In the genomic region with DNA sequence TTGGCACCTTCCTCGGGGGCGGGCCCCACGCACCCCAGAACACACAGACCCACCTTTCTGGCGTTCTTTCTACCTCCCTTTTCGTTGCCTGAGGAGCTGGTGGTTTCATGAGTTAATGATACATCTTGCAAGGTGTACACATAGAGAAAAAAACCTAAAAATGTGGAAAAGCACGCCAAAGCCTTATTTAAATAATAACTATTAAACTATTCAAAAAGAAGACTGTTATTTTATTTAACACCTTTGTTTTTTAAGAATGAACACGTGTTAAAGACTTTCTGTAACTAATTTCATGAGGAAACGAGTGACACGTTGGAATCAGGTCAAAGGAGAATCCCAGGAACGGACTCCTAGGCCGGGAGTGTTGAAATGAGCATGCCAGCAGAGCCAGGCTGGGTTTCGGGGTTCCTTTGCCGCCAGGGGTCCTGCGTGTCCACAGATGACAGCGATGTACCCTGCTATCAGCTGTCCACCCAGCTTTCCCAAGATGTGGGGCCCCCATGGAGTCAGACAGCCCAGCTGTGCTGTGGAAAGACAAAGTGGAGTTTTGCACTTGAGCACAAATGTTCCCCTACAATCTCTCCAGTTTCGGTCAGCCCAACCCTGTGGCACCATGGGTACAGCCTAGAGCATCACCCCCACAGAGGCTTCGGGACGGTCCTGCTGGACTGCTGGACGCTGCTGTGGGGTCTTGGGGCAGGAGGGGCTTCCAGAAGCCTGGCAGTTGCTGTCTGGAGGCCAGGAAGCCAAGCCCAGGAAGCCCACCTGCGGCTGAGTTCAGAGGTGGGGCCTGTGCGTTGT, we compare ENCODE assay signal across 1 cellular context.
TF ChIP-seq lines count a peak whose summit lies in the region.

No MANE protein-coding gene starts in this region.

TF ChIP-seq in HepG2, 621 proteins besides CTCF, POLR2A, EP300 and RAD21 (continues in another document):
- TF ChIP-seq SMARCC2 (IDR thresholded peaks at IDR 0.05) = no peak
- TF ChIP-seq, protein P1, sequence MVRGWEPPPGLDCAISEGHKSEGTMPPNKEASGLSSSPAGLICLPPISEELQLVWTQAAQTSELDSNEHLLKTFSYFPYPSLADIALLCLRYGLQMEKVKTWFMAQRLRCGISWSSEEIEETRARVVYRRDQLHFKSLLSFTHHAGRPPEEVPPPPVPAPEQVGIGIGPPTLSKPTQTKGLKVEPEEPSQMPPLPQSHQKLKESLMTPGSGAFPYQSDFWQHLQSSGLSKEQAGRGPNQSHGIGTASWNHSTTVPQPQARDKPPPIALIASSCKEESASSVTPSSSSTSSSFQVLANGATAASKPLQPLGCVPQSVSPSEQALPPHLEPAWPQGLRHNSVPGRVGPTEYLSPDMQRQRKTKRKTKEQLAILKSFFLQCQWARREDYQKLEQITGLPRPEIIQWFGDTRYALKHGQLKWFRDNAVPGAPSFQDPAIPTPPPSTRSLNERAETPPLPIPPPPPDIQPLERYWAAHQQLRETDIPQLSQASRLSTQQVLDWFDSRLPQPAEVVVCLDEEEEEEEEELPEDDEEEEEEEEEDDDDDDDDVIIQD (CRISPR knock-in tag; IDR thresholded peaks at IDR 0.05; ENCODE audit: low read depth) = no peak
- TF ChIP-seq FOSL2 (CRISPR knock-in tag; IDR thresholded peaks at IDR 0.05) = no peak; the same call in 1 of the 2 replicates
- TF ChIP-seq, protein P2, sequence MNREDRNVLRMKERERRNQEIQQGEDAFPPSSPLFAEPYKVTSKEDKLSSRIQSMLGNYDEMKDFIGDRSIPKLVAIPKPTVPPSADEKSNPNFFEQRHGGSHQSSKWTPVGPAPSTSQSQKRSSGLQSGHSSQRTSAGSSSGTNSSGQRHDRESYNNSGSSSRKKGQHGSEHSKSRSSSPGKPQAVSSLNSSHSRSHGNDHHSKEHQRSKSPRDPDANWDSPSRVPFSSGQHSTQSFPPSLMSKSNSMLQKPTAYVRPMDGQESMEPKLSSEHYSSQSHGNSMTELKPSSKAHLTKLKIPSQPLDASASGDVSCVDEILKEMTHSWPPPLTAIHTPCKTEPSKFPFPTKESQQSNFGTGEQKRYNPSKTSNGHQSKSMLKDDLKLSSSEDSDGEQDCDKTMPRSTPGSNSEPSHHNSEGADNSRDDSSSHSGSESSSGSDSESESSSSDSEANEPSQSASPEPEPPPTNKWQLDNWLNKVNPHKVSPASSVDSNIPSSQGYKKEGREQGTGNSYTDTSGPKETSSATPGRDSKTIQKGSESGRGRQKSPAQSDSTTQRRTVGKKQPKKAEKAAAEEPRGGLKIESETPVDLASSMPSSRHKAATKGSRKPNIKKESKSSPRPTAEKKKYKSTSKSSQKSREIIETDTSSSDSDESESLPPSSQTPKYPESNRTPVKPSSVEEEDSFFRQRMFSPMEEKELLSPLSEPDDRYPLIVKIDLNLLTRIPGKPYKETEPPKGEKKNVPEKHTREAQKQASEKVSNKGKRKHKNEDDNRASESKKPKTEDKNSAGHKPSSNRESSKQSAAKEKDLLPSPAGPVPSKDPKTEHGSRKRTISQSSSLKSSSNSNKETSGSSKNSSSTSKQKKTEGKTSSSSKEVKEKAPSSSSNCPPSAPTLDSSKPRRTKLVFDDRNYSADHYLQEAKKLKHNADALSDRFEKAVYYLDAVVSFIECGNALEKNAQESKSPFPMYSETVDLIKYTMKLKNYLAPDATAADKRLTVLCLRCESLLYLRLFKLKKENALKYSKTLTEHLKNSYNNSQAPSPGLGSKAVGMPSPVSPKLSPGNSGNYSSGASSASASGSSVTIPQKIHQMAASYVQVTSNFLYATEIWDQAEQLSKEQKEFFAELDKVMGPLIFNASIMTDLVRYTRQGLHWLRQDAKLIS (CRISPR knock-in tag; IDR thresholded peaks at IDR 0.05) = no peak
- no peak for TF ChIP-seq ELF4 (CRISPR knock-in tag; IDR thresholded peaks at IDR 0.05; ENCODE audit: borderline replicate concordance)
- TF ChIP-seq ZNF432 (CRISPR knock-in tag; IDR thresholded peaks at IDR 0.05; ENCODE audit: borderline replicate concordance) = no peak
- no peak; the same call in 1 of the 2 replicates for TF ChIP-seq ZSCAN12 (CRISPR knock-in tag; IDR thresholded peaks at IDR 0.05)
- TF ChIP-seq ZNF234 (CRISPR knock-in tag; conservative IDR thresholded peaks at IDR 0.05) = no peak
- TF ChIP-seq ZNF562 (CRISPR knock-in tag; IDR thresholded peaks at IDR 0.05; ENCODE audit: borderline replicate concordance) = no peak
- TF ChIP-seq KDM4B (CRISPR knock-in tag; IDR thresholded peaks at IDR 0.05) = no peak
- no peak; the same call in 1 of the 2 replicates for TF ChIP-seq ISL2 (CRISPR knock-in tag; IDR thresholded peaks at IDR 0.05)
- no peak for TF ChIP-seq ZNF615 (CRISPR knock-in tag; IDR thresholded peaks at IDR 0.05; ENCODE audit: borderline replicate concordance)
- peak; percentile 74; the same call in 1 of the 2 replicates for TF ChIP-seq ARHGAP35 (CRISPR knock-in tag; IDR thresholded peaks at IDR 0.05; ENCODE audit: borderline replicate concordance)
- TF ChIP-seq, protein P3, sequence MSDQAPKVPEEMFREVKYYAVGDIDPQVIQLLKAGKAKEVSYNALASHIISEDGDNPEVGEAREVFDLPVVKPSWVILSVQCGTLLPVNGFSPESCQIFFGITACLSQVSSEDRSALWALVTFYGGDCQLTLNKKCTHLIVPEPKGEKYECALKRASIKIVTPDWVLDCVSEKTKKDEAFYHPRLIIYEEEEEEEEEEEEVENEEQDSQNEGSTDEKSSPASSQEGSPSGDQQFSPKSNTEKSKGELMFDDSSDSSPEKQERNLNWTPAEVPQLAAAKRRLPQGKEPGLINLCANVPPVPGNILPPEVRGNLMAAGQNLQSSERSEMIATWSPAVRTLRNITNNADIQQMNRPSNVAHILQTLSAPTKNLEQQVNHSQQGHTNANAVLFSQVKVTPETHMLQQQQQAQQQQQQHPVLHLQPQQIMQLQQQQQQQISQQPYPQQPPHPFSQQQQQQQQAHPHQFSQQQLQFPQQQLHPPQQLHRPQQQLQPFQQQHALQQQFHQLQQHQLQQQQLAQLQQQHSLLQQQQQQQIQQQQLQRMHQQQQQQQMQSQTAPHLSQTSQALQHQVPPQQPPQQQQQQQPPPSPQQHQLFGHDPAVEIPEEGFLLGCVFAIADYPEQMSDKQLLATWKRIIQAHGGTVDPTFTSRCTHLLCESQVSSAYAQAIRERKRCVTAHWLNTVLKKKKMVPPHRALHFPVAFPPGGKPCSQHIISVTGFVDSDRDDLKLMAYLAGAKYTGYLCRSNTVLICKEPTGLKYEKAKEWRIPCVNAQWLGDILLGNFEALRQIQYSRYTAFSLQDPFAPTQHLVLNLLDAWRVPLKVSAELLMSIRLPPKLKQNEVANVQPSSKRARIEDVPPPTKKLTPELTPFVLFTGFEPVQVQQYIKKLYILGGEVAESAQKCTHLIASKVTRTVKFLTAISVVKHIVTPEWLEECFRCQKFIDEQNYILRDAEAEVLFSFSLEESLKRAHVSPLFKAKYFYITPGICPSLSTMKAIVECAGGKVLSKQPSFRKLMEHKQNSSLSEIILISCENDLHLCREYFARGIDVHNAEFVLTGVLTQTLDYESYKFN (CRISPR knock-in tag; conservative IDR thresholded peaks at IDR 0.05) = no peak
- TF ChIP-seq ZNF7 (CRISPR knock-in tag; IDR thresholded peaks at IDR 0.05) = no peak
- peak; percentile 41 for TF ChIP-seq CSRNP1 (CRISPR knock-in tag; IDR thresholded peaks at IDR 0.05)
- TF ChIP-seq, protein P4, sequence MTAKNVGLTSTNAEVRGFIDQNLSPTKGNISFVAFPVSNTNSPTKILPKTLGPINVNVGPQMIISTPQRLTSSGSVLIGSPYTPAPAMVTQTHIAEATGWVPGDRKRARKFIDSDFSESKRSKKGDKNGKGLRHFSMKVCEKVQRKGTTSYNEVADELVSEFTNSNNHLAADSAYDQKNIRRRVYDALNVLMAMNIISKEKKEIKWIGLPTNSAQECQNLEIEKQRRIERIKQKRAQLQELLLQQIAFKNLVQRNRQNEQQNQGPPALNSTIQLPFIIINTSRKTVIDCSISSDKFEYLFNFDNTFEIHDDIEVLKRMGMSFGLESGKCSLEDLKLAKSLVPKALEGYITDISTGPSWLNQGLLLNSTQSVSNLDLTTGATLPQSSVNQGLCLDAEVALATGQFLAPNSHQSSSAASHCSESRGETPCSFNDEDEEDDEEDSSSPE (CRISPR knock-in tag; IDR thresholded peaks at IDR 0.05) = no peak
- no peak; the same call in 1 of the 2 replicates for TF ChIP-seq JDP2 (CRISPR knock-in tag; IDR thresholded peaks at IDR 0.05; ENCODE audit: borderline replicate concordance)
- TF ChIP-seq GABPA (IDR thresholded peaks at IDR 0.05; ENCODE audit: low read depth, low read length) = no peak
- TF ChIP-seq GABPA (CRISPR knock-in tag; IDR thresholded peaks at IDR 0.05; ENCODE audit: low read depth) = 0 out of 2 replicates have a peak, but pooled peaks have one; percentile 14
- no peak for TF ChIP-seq SALL2 (CRISPR knock-in tag; IDR thresholded peaks at IDR 0.05)
- no peak for TF ChIP-seq KDM5A (IDR thresholded peaks at IDR 0.05; ENCODE audit: borderline replicate concordance, low read length)
- peak; percentile 93; the same call in 1 of the 2 replicates for TF ChIP-seq ZNF839 (CRISPR knock-in tag; IDR thresholded peaks at IDR 0.05; ENCODE audit: borderline replicate concordance)
- peak; percentile 11; the same call in 1 of the 2 replicates for TF ChIP-seq FOXP4 (CRISPR knock-in tag; IDR thresholded peaks at IDR 0.05)
- TF ChIP-seq IKZF1 (IDR thresholded peaks at IDR 0.05) = no peak
- TF ChIP-seq CEBPG (CRISPR knock-in tag; IDR thresholded peaks at IDR 0.05) = 0 out of 2 replicates have a peak, but pooled peaks have one; percentile 3
- 0 out of 2 replicates have a peak, but pooled peaks have one; percentile 39 for TF ChIP-seq ZNF547 (CRISPR knock-in tag; IDR thresholded peaks at IDR 0.05)
- 0 out of 2 replicates have a peak, but pooled peaks have one; percentile 13 for TF ChIP-seq ZBTB38 (CRISPR knock-in tag; IDR thresholded peaks at IDR 0.05)
- TF ChIP-seq EEA1 (CRISPR knock-in tag; IDR thresholded peaks at IDR 0.05; ENCODE audit: borderline replicate concordance) = no peak
- TF ChIP-seq ZMYM4 (CRISPR knock-in tag; IDR thresholded peaks at IDR 0.05) = no peak
- peak; percentile 68; the same call in 1 of the 2 replicates for TF ChIP-seq ZNF138 (CRISPR knock-in tag; IDR thresholded peaks at IDR 0.05; ENCODE audit: low read depth)
- peak; percentile 57; the same call in 1 of the 2 replicates for TF ChIP-seq ZFP90 (CRISPR knock-in tag; IDR thresholded peaks at IDR 0.05; ENCODE audit: borderline replicate concordance)
- peak; percentile 92 for TF ChIP-seq ZNF891 (CRISPR knock-in tag; IDR thresholded peaks at IDR 0.05)
- TF ChIP-seq, protein P5, sequence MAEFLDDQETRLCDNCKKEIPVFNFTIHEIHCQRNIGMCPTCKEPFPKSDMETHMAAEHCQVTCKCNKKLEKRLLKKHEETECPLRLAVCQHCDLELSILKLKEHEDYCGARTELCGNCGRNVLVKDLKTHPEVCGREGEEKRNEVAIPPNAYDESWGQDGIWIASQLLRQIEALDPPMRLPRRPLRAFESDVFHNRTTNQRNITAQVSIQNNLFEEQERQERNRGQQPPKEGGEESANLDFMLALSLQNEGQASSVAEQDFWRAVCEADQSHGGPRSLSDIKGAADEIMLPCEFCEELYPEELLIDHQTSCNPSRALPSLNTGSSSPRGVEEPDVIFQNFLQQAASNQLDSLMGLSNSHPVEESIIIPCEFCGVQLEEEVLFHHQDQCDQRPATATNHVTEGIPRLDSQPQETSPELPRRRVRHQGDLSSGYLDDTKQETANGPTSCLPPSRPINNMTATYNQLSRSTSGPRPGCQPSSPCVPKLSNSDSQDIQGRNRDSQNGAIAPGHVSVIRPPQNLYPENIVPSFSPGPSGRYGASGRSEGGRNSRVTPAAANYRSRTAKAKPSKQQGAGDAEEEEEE (CRISPR knock-in tag; IDR thresholded peaks at IDR 0.05; ENCODE audit: borderline replicate concordance) = no peak
- TF ChIP-seq, protein P6, sequence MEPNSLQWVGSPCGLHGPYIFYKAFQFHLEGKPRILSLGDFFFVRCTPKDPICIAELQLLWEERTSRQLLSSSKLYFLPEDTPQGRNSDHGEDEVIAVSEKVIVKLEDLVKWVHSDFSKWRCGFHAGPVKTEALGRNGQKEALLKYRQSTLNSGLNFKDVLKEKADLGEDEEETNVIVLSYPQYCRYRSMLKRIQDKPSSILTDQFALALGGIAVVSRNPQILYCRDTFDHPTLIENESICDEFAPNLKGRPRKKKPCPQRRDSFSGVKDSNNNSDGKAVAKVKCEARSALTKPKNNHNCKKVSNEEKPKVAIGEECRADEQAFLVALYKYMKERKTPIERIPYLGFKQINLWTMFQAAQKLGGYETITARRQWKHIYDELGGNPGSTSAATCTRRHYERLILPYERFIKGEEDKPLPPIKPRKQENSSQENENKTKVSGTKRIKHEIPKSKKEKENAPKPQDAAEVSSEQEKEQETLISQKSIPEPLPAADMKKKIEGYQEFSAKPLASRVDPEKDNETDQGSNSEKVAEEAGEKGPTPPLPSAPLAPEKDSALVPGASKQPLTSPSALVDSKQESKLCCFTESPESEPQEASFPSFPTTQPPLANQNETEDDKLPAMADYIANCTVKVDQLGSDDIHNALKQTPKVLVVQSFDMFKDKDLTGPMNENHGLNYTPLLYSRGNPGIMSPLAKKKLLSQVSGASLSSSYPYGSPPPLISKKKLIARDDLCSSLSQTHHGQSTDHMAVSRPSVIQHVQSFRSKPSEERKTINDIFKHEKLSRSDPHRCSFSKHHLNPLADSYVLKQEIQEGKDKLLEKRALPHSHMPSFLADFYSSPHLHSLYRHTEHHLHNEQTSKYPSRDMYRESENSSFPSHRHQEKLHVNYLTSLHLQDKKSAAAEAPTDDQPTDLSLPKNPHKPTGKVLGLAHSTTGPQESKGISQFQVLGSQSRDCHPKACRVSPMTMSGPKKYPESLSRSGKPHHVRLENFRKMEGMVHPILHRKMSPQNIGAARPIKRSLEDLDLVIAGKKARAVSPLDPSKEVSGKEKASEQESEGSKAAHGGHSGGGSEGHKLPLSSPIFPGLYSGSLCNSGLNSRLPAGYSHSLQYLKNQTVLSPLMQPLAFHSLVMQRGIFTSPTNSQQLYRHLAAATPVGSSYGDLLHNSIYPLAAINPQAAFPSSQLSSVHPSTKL (CRISPR knock-in tag; IDR thresholded peaks at IDR 0.05) = no peak
- no peak; the same call in 1 of the 2 replicates for TF ChIP-seq ZNF572 (CRISPR knock-in tag; IDR thresholded peaks at IDR 0.05)
